ENCODE assay signal across 23 cellular contexts in genomic region chr20:61109221-61109805, GRCh38.
"Had no signal": no experiment of that assay in that cellular context is flagged by ENCODE, and none has a peak within 500 bp of the region (broad histone marks: within the 10 kb centered on the region; RNA-seq: fewer than 3 reads in every experiment).

No MANE protein-coding gene starts in this region.

- H3K4me3 Mint-ChIP-seq: naive thymus-derived CD4-positive, alpha-beta T cell; natural killer cell; nephron; neural progenitor cell; stimulated activated effector memory CD8-positive, alpha-beta T cell treated with anti-CD3 and anti-CD28 coated beads, Interleukin-12 subunit alpha, Interleukin-12 subunit beta, amount 100 ng/mL, for 72 hours; stimulated activated naive B cell treated with anti-CD40 and anti-IgM and Interleukin-4, amounts not matched to agents 10 μg/mL and 1 μg/mL and 100 μg/mL, for 72 hours; stimulated activated naive CD8-positive, alpha-beta T cell treated with anti-CD3 and anti-CD28 coated beads, Interleukin-15, Interleukin-2, amounts not matched to agents 100 ng/mL and 50 ng/mL, for 24 hours had no signal

- H3K4me1 Mint-ChIP-seq: naive thymus-derived CD4-positive, alpha-beta T cell; natural killer cell; stimulated activated effector memory CD8-positive, alpha-beta T cell treated with anti-CD3 and anti-CD28 coated beads, Interleukin-12 subunit alpha, Interleukin-12 subunit beta, amount 100 ng/mL, for 72 hours; stimulated activated naive B cell treated with anti-CD40 and anti-IgM and Interleukin-4, amounts not matched to agents 10 μg/mL and 1 μg/mL and 100 μg/mL, for 72 hours had no signal

- DNase-seq: naive thymus-derived CD4-positive, alpha-beta T cell; natural killer cell; occipital lobe; ovary; psoas muscle; right cardiac atrium; right lobe of liver; spleen; stimulated activated CD4-positive, alpha-beta T cell treated with anti-CD3 and anti-CD28 coated beads, Interleukin-12 subunit alpha, Interleukin-12 subunit beta, amount 100 ng/mL, for 4 hours; stimulated activated CD4-positive, alpha-beta T cell treated with anti-CD3 and anti-CD28 coated beads, Interleukin-1b, Interleukin-23, amount 100 ng/mL, for 48 hours; stimulated activated CD4-positive, alpha-beta T cell treated with anti-CD3 and anti-CD28 coated beads, Interleukin-4, amount 100 ng/mL, for 1 hour; stimulated activated naive B cell treated with anti-CD40 and anti-IgM and Interleukin-4, amounts not matched to agents 10 μg/mL and 1 μg/mL and 100 μg/mL, for 72 hours; stimulated activated naive CD4-positive, alpha-beta T cell treated with Interleukin-2 at 50 U/mL for 16 hours; stomach; thyroid gland; trophoblast cell; upper lobe of right lung; uterus had no signal

- H3K36me3 Mint-ChIP-seq: naive thymus-derived CD4-positive, alpha-beta T cell; natural killer cell; neural progenitor cell; stimulated activated effector memory CD8-positive, alpha-beta T cell treated with anti-CD3 and anti-CD28 coated beads, Interleukin-12 subunit alpha, Interleukin-12 subunit beta, amount 100 ng/mL, for 72 hours; stimulated activated naive B cell treated with anti-CD40 and anti-IgM and Interleukin-4, amounts not matched to agents 10 μg/mL and 1 μg/mL and 100 μg/mL, for 72 hours had no signal

- H3K27ac Mint-ChIP-seq: naive thymus-derived CD4-positive, alpha-beta T cell; natural killer cell; nephron; neural progenitor cell; progenitor cell of endocrine pancreas; stimulated activated effector memory CD8-positive, alpha-beta T cell treated with anti-CD3 and anti-CD28 coated beads, Interleukin-12 subunit alpha, Interleukin-12 subunit beta, amount 100 ng/mL, for 72 hours; stimulated activated naive B cell treated with anti-CD40 and anti-IgM and Interleukin-4, amounts not matched to agents 10 μg/mL and 1 μg/mL and 100 μg/mL, for 72 hours; stimulated activated naive CD8-positive, alpha-beta T cell treated with anti-CD3 and anti-CD28 coated beads, Interleukin-15, Interleukin-2, amounts not matched to agents 100 ng/mL and 50 ng/mL, for 24 hours had no signal

- H3K9me3 Mint-ChIP-seq: natural killer cell; nephron; stimulated activated effector memory CD8-positive, alpha-beta T cell treated with anti-CD3 and anti-CD28 coated beads, Interleukin-12 subunit alpha, Interleukin-12 subunit beta, amount 100 ng/mL, for 72 hours; stimulated activated naive B cell treated with anti-CD40 and anti-IgM and Interleukin-4, amounts not matched to agents 10 μg/mL and 1 μg/mL and 100 μg/mL, for 72 hours; stimulated activated naive CD8-positive, alpha-beta T cell treated with anti-CD3 and anti-CD28 coated beads, Interleukin-15, Interleukin-2, amounts not matched to agents 100 ng/mL and 50 ng/mL, for 24 hours had no signal

- H3K27me3 Mint-ChIP-seq: stimulated activated naive CD8-positive, alpha-beta T cell treated with anti-CD3 and anti-CD28 coated beads, Interleukin-15, Interleukin-2, amounts not matched to agents 100 ng/mL and 50 ng/mL, for 24 hours had no signal

- ATAC-seq: naive thymus-derived CD4-positive, alpha-beta T cell; natural killer cell; psoas muscle; right cardiac atrium; right lobe of liver; stimulated activated effector memory CD8-positive, alpha-beta T cell treated with anti-CD3 and anti-CD28 coated beads, Interleukin-12 subunit alpha, Interleukin-12 subunit beta, amount 100 ng/mL, for 72 hours; stimulated activated naive B cell treated with anti-CD40 and anti-IgM and Interleukin-4, amounts not matched to agents 10 μg/mL and 1 μg/mL and 100 μg/mL, for 72 hours; upper lobe of right lung had no signal
